Comparison of ENCODE assay signal across 8 cellular contexts in the genomic region with DNA sequence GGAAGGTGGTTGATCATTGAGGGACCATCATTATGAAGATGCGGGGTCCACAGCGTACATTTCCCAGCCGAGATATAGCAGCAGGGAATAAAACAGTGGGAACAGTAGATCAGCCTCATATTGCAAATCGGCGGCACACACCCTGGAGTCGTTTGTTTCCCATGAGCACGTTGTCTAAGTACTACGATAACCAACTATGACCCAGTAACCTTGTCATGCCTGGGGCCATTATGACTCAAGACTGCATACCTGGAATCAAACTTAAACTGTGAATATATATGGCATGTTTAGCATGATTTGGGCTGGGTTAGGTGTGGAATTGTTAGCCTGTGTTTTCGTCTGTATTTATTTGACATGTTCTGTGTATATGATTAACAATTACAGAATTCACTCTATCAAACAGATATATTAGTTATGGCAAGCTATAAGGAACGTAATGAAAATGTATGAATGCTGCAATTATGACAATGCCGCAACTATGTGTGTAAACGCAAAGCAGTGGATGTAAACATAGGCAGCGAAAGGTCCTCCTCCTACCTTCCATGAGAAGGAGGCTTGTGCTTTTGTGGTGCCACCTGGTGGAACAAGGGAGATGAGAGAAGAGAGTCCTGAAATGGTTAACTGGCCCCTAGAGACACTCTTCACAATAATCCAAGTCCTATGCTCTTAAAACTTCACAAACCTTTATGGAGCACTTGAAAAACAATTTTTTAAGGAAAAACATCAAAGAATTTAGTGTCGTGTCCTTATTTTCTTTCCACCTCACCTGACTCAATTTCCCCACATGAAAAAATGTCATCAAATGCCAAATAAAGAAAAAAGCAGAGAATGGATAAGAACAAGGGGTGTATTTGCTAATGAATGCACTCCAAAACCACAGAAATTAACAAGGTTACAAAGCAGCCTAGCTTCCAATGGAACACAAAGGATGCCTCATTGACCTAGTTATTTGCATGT.
DNase-seq lines count a peak whose midpoint lies in the region; ATAC-seq and TF ChIP-seq lines count a peak whose summit lies in the region.

No MANE protein-coding gene starts in this region.

- no peak overlapping the region for H3K4me3 ChIP-seq in fibroblast of mammary gland (ENCODE audit: control insufficient read depth, low read depth, low read length)

- H3K27ac ChIP-seq in C4-2B = no peak overlapping the region

- peak; percentile 25 for DNase-seq in NCI-H69 (lab: John Stamatoyannopoulos, UW)
- peak; percentile 42 for DNase-seq in fibroblast of mammary gland (ENCODE audit: low read depth)
- DNase-seq in activated T-cell treated with anti-CD3 and anti-CD28 coated beads, Interleukin-2, amount 50 U/mL, for 1 hour = no peak
- DNase-seq in NCI-H446 (lab: John Stamatoyannopoulos, UW) = no peak
- DNase-seq in AG08395 (ENCODE audit: low spot score) = no peak

- ATAC-seq in GM18909 (IDR thresholded peaks at IDR 0.05; ENCODE audit: poor library complexity, unreplicated experiment) (peak; percentile 61), GM21423 (IDR thresholded peaks at IDR 0.05; ENCODE audit: unreplicated experiment) (no peak)

- peak; percentile 80 for TF ChIP-seq CTCF in C4-2B (conservative IDR thresholded peaks at IDR 0.05)
- TF ChIP-seq CTCF in fibroblast of mammary gland (conservative IDR thresholded peaks at IDR 0.05; ENCODE audit: control insufficient read depth, insufficient read depth, low read depth, low read length) = peak; percentile 53

Comparison
In these comparisons a context has a peak if more than half of its experiments do, and no peak if none do; other contexts are left out.
1. DNase-seq: peak in NCI-H69 (single experiment) and fibroblast of mammary gland (single experiment); none in activated T-cell treated with anti-CD3 and anti-CD28 coated beads, Interleukin-2, amount 50 U/mL, for 1 hour (single experiment), NCI-H446 (0 of 2) and AG08395 (single experiment).